ENCODE assay signal across 16 cellular contexts in the genomic region with DNA sequence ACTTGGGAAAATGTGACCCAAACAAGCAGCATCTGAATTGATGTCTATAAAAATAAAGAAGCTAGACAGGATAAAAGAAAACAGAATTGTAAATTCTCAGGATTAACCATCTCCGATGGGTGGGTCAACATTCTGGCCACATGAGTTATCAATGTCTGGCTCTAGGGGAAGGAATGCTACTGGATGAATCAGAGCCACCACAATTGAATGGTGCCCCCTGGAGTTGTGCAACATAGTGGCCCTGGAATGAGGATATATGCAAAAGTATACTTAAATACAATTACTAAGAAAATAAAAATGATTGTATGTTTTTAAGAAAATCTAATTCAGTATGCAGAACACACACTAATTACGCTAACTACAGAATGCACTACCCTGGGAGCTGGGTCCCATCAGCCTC.
DNase-seq lines count a peak whose midpoint lies in the region; ATAC-seq, FAIRE-seq and TF ChIP-seq lines count a peak whose summit lies in the region.
"Had no signal": no experiment of that assay in that cellular context is flagged by ENCODE, and none has a peak within 500 bp of the region (broad histone marks: within the 10 kb centered on the region; RNA-seq: fewer than 3 reads in every experiment).

No MANE protein-coding gene starts in this region.

- H2AK9ac ChIP-seq in IMR-90 (replicated peaks; ENCODE audit: low read depth, low read length, poor library complexity), result no peak overlapping the region

- no peak overlapping the region for H2AK5ac ChIP-seq in IMR-90 (ENCODE audit: low read depth, low read length)

- no peaks in the 10 kb centered on the region for H3K79me2 ChIP-seq in endothelial cell of umbilical vein (ENCODE audit: control insufficient read depth, insufficient read depth, low read length)

- TF ChIP-seq POLR2A in IMR-90 (IDR thresholded peaks at IDR 0.05; ENCODE audit: low read depth, low read length) (no peak), endothelial cell of umbilical vein (IDR thresholded peaks at IDR 0.05; ENCODE audit: low read depth, low read length) (no peak)

- H3K36me3 Mint-ChIP-seq in nephron (ENCODE audit: low read depth), result peaks cover 58% of the 10 kb centered on the region
- H3K36me3 Mint-ChIP-seq: stimulated activated memory B cell treated with anti-CD40 and anti-IgM and Interleukin-4, amounts not matched to agents 10 μg/mL and 1 μg/mL and 100 μg/mL, for 72 hours had no signal

- H3K4me3 ChIP-seq in IMR-90 (ENCODE audit: insufficient read depth, low read depth, low read length) (no peak overlapping the region), endothelial cell of umbilical vein (replicated peaks in 1 of 3; ENCODE audit: insufficient read depth in 1 of 3, low read depth in 1 of 3, low read length in 3 of 3) (no peak overlapping the region)
- H3K4me3 ChIP-seq: body of pancreas, pancreas had no signal

- H3K56ac ChIP-seq in IMR-90 (ENCODE audit: extremely low read depth, insufficient read depth, low read length), result no peak overlapping the region

- H2AFZ ChIP-seq in IMR-90 (replicated peaks; ENCODE audit: low read length, poor library complexity), result no peak overlapping the region
- H2AFZ ChIP-seq in endothelial cell of umbilical vein (ENCODE audit: low read depth, low read length), result no peak overlapping the region

- no peaks in the 10 kb centered on the region for H3K9me3 Mint-ChIP-seq in nephron
- H3K9me3 Mint-ChIP-seq: CD8-positive, alpha-beta T cell; stimulated activated memory B cell treated with anti-CD40 and anti-IgM and Interleukin-4, amounts not matched to agents 10 μg/mL and 1 μg/mL and 100 μg/mL, for 72 hours had no signal

- H3K27me3 ChIP-seq in IMR-90 (ENCODE audit: control insufficient read depth, insufficient read depth, low read length) (no peaks in the 10 kb centered on the region), endothelial cell of umbilical vein (ENCODE audit: control insufficient read depth in 2 of 2, insufficient read depth in 2 of 2, low read length in 2 of 2) (no peaks in the 10 kb centered on the region)
- H3K27me3 ChIP-seq: body of pancreas, pancreas had no signal

- DNase-seq in AG20443 (ENCODE audit: low spot score) (peak; percentile 71), IMR-90 (peak; percentile 59), endothelial cell of umbilical vein (ENCODE audit: low read depth, low spot score) (no peak), left lobe of liver (ENCODE audit: low spot score) (no peak), T1000 (lab: John Stamatoyannopoulos, UW) (no peak)
- DNase-seq in stimulated activated CD4-positive, alpha-beta T cell treated with anti-CD3 and anti-CD28 coated beads, Interleukin-4, amount 100 ng/mL, for 24 hours, result no peak
- DNase-seq: activated CD4-positive, CD25-positive, alpha-beta regulatory T cell; activated T-cell treated with anti-CD3 and anti-CD28 coated beads, Interleukin-2, amount 50 U/mL, for 1 hour; CD8-positive, alpha-beta T cell; left colon; NCI-H524 had no signal

- POLR2A ChIA-PET in IMR-90 (lab: Charles Lee; ENCODE audit: unreplicated experiment), result no interaction called here
- POLR2A ChIA-PET in endothelial cell of umbilical vein (lab: Charles Lee), result no interaction called here

- intact Hi-C loops in IMR-90 (cut with micrococcal nuclease), result loop anchor here (5.0 kb wide), 1 partner anchor 188 kb away; no protein-coding TSS in a partner anchor
- intact Hi-C loops in endothelial cell of umbilical vein (cut with micrococcal nuclease), result no loop called here

- BruUV-seq in IMR-90 (replicated peaks; lab: Mats Ljungman, UMichigan) (no TSS peak), endothelial cell of umbilical vein (replicated peaks; lab: Mats Ljungman, UMichigan) (no TSS peak)

- no peaks in the 10 kb centered on the region for H3K27me3 Mint-ChIP-seq in nephron (ENCODE audit: low read depth)

- FAIRE-seq in endothelial cell of umbilical vein (lab: Jason Lieb, UNC), result no peak
- FAIRE-seq: pancreas had no signal

- peak overlapping the region; percentile 11 for H3K4ac ChIP-seq in IMR-90 (ENCODE audit: low read depth, low read length)

- H3K4me1 ChIP-seq in IMR-90 (ENCODE audit: control insufficient read depth, insufficient read depth, low read length) (peaks cover 17% of the 10 kb centered on the region), endothelial cell of umbilical vein (ENCODE audit: control insufficient read depth, extremely low read depth, insufficient read depth, low read length) (peaks cover 29% of the 10 kb centered on the region)

- no peak overlapping the region; the same call in 2 of the 3 replicates for H2BK15ac ChIP-seq in IMR-90 (ENCODE audit: low read depth, low read length)

- peaks cover 56% of the 10 kb centered on the region for H3K4me1 Mint-ChIP-seq in nephron
- H3K4me1 Mint-ChIP-seq: stimulated activated memory B cell treated with anti-CD40 and anti-IgM and Interleukin-4, amounts not matched to agents 10 μg/mL and 1 μg/mL and 100 μg/mL, for 72 hours had no signal

- H3K9me1 ChIP-seq in IMR-90 (ENCODE audit: insufficient read depth, low read length) (no peaks in the 10 kb centered on the region), endothelial cell of umbilical vein (replicated peaks; ENCODE audit: control insufficient read depth, extremely low read depth, insufficient read depth, low read length) (no peaks in the 10 kb centered on the region)

- peak overlapping the region; percentile 52 to 84 (median 71) for H3K27ac Mint-ChIP-seq in nephron
- H3K27ac Mint-ChIP-seq: CD8-positive, alpha-beta T cell; stimulated activated memory B cell treated with anti-CD40 and anti-IgM and Interleukin-4, amounts not matched to agents 10 μg/mL and 1 μg/mL and 100 μg/mL, for 72 hours had no signal

- H3K9me3 ChIP-seq in IMR-90 (ENCODE audit: control insufficient read depth, insufficient read depth, low read length) (no peaks in the 10 kb centered on the region), endothelial cell of umbilical vein (replicated peaks; ENCODE audit: control insufficient read depth, insufficient read depth, low read length) (no peaks in the 10 kb centered on the region)
- H3K9me3 ChIP-seq: body of pancreas, pancreas had no signal

- no peak overlapping the region for H4K5ac ChIP-seq in IMR-90 (ENCODE audit: low read depth, low read length)

- H3K36me3 ChIP-seq in IMR-90 (ENCODE audit: control insufficient read depth, insufficient read depth, low read length) (peaks cover 5% of the 10 kb centered on the region; the same call in 1 of the 2 replicates), endothelial cell of umbilical vein (ENCODE audit: control insufficient read depth in 2 of 2, extremely low read depth in 1 of 2, insufficient read depth in 2 of 2, low read length in 2 of 2) (no peaks in the 10 kb centered on the region)
- H3K36me3 ChIP-seq: pancreas had no signal

- H3K27ac ChIP-seq in IMR-90 (ENCODE audit: insufficient read depth, low read length), result no peak overlapping the region; the same call in 1 of the 2 replicates
- no peak overlapping the region for H3K27ac ChIP-seq in endothelial cell of umbilical vein (ENCODE audit: insufficient read depth, low read depth, low read length)
- H3K27ac ChIP-seq: body of pancreas, pancreas had no signal

- no peak overlapping the region for H3K4me3 Mint-ChIP-seq in nephron
- H3K4me3 Mint-ChIP-seq: CD8-positive, alpha-beta T cell; stimulated activated memory B cell treated with anti-CD40 and anti-IgM and Interleukin-4, amounts not matched to agents 10 μg/mL and 1 μg/mL and 100 μg/mL, for 72 hours had no signal

- TF ChIP-seq CTCF in IMR-90 (conservative IDR thresholded peaks at IDR 0.05; ENCODE audit: low read depth, low read length) (peak; percentile 39), endothelial cell of umbilical vein (IDR thresholded peaks at IDR 0.05; ENCODE audit: extremely low read depth in 1 of 2, insufficient read depth in 1 of 2, low read depth in 1 of 2, low read length in 2 of 2) (no peak), nephron (IDR thresholded peaks at IDR 0.05; ENCODE audit: unreplicated experiment in 3 of 3) (no peak)

- H3K9ac ChIP-seq in IMR-90 (ENCODE audit: low read depth, low read length), result no peak overlapping the region
- no peak overlapping the region for H3K9ac ChIP-seq in endothelial cell of umbilical vein (replicated peaks; ENCODE audit: extremely low read depth, insufficient read depth, low read length)

- no peak overlapping the region for H2BK5ac ChIP-seq in IMR-90 (ENCODE audit: low read depth, low read length, poor library complexity, severe bottlenecking)

- H3K4me2 ChIP-seq in IMR-90 (ENCODE audit: low read depth, low read length) (no peak overlapping the region), endothelial cell of umbilical vein (ENCODE audit: insufficient read depth, low read length) (peak overlapping the region; percentile 82)

- H4K8ac ChIP-seq in IMR-90 (ENCODE audit: low read depth in 2 of 2, low read length in 2 of 2), result no peak overlapping the region; a peak in 2 of 4 replicates

- H3K18ac ChIP-seq in IMR-90 (ENCODE audit: low read depth, low read length), result peak overlapping the region; percentile 50; the same call in 1 of the 2 replicates

- no peaks in the 10 kb centered on the region; a peak in 1 of 4 replicates for H3K79me1 ChIP-seq in IMR-90 (ENCODE audit: low read depth in 1 of 2, low read length in 2 of 2)

- no CpG with 5 or more reads among the region's 2 CpGs for whole genome bisulfite sequencing in IMR-90 (ENCODE audit: extremely low coverage in 2 of 2, insufficient read length in 1 of 2), 2 experiments

- in situ Hi-C loops in IMR-90 (cut with MboI; ENCODE audit: low sequenced_read_pairs), result no loop called here

- no peak overlapping the region for H2BK120ac ChIP-seq in IMR-90 (ENCODE audit: low read depth, low read length)

- H4K20me1 ChIP-seq in IMR-90 (ENCODE audit: insufficient read depth, low read length) (no peaks in the 10 kb centered on the region), endothelial cell of umbilical vein (replicated peaks; ENCODE audit: control insufficient read depth, extremely low read depth, insufficient read depth, low read length) (no peaks in the 10 kb centered on the region)

- H2BK20ac ChIP-seq in IMR-90 (ENCODE audit: low read depth, low read length), result no peak overlapping the region

- no peak overlapping the region for H3K14ac ChIP-seq in IMR-90 (replicated peaks; ENCODE audit: low read depth, low read length)

- dilution Hi-C loops in IMR-90 (cut with HindIII; ENCODE audit: low sequenced_read_pairs, unreplicated experiment), result no loop called here
- dilution Hi-C loops in endothelial cell of umbilical vein (cut with MboI; ENCODE audit: extremely low pct_ligation_motif_present, low sequenced_read_pairs), result no loop called here

- CTCF ChIA-PET in IMR-90 (lab: Yijun Ruan, JAX), result interaction anchor here (1.3 kb wide), 1 partner anchor 23 kb away, joined by 3 read pairs; no protein-coding TSS in a partner anchor
- CTCF ChIA-PET in endothelial cell of umbilical vein (lab: Charles Lee), result interaction anchor here (1.0 to 1.5 kb wide), 3 partner anchors 8 to 231 kb away, joined by 3 to 4 read pairs (median 3); no protein-coding TSS in a partner anchor

- no peak for TF ChIP-seq RAD21 in IMR-90 (IDR thresholded peaks at IDR 0.05; ENCODE audit: low read length)

- no peak overlapping the region for H3K23ac ChIP-seq in IMR-90 (ENCODE audit: low read depth, low read length)

- no peak overlapping the region for H4K91ac ChIP-seq in IMR-90 (ENCODE audit: insufficient read depth, low read depth, low read length)

- ATAC-seq in IMR-90 (ENCODE audit: low read depth) (peak; percentile 22; the same call in 1 of the 2 replicates), left lobe of liver (no peak), GM18870 (IDR thresholded peaks at IDR 0.05; ENCODE audit: unreplicated experiment) (no peak)
- ATAC-seq: CD8-positive, alpha-beta T cell; left colon; stimulated activated memory B cell treated with anti-CD40 and anti-IgM and Interleukin-4, amounts not matched to agents 10 μg/mL and 1 μg/mL and 100 μg/mL, for 72 hours had no signal

Comparison
In these comparisons a context has a peak if more than half of its experiments do, and no peak if none do; other contexts are left out.
1. DNase-seq: peak in AG20443 (single experiment) and IMR-90 (single experiment); none in endothelial cell of umbilical vein (single experiment), left lobe of liver (single experiment), stimulated activated CD4-positive, alpha-beta T cell treated with anti-CD3 and anti-CD28 coated beads, Interleukin-4, amount 100 ng/mL, for 24 hours (single experiment) and T1000 (single experiment).